In the genomic region with DNA sequence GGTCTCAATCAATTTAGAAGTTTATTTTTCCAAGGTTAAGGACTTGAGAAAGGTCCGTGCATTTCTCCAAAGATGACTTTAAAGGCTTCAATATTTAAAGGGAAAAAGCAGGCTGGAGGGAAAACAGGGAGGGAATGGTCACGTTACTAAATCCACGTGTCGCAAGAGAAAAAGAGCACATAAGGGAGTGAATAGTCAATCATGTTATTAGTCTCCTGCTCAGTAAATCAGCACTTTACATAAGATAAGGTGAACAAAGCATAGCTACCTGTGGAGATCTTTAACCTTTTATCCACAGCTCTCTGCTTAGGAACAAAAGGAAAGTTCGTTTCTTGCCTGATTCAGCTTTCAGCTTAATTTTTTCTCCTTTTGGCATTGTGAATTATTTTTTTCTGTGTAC, we compare ENCODE assay signal across 22 cellular contexts. TPM values are rescaled to one million over a fixed set of nuclear protein-coding genes. Genes with fewer than 3 reads are reported as not detected.
DNase-seq lines count a peak whose midpoint lies in the region; ATAC-seq, FAIRE-seq and TF ChIP-seq lines count a peak whose summit lies in the region.
"Had no signal": no experiment of that assay in that cellular context is flagged by ENCODE, and none has a peak within 500 bp of the region (broad histone marks: within the 10 kb centered on the region; RNA-seq: fewer than 3 reads in every experiment).

No MANE protein-coding gene starts in this region.

- H3K4me1 ChIP-seq in HEK293 (ENCODE audit: control insufficient read depth, insufficient read depth, low read length) (peaks cover 3% of the 10 kb centered on the region; the same call in 1 of the 2 replicates), H1 (replicated peaks in 1 of 4; ENCODE audit: control insufficient read depth in 3 of 4, insufficient read depth in 4 of 4, low read length in 3 of 4) (no peaks in the 10 kb centered on the region), mucosa of stomach (ENCODE audit: control insufficient read depth, insufficient read depth, low read length) (peaks cover 4% of the 10 kb centered on the region)
- H3K4me1 ChIP-seq: A549, HAP-1 had no signal

- H3K36me3 ChIP-seq in HEK293 (ENCODE audit: control insufficient read depth in 2 of 2, insufficient read depth in 1 of 2, low read length in 2 of 2) (no peaks in the 10 kb centered on the region; a peak in 1 of 3 replicates), H1 (ENCODE audit: control insufficient read depth in 2 of 4, insufficient read depth in 4 of 4, low read length in 3 of 4) (no peaks in the 10 kb centered on the region), mucosa of stomach (ENCODE audit: control insufficient read depth, insufficient read depth, low read length) (no peaks in the 10 kb centered on the region)
- H3K36me3 ChIP-seq: HAP-1 had no signal

- H3K27me3 ChIP-seq in H1 (replicated peaks in 1 of 4; ENCODE audit: control insufficient read depth in 3 of 4, extremely low read depth in 1 of 4, insufficient read depth in 3 of 4, low read length in 3 of 4), result no peaks in the 10 kb centered on the region
- H3K27me3 ChIP-seq in mucosa of stomach (ENCODE audit: control insufficient read depth, insufficient read depth, low read length), result no peaks in the 10 kb centered on the region

- no peak overlapping the region for H3K23ac ChIP-seq in H1 (ENCODE audit: insufficient read length)

- no peak overlapping the region for H3K14ac ChIP-seq in H1 (ENCODE audit: insufficient read length)

- H4K5ac ChIP-seq in H1 (ENCODE audit: insufficient read length, low read depth, low read length), result no peak overlapping the region

- H3K27ac ChIP-seq in HEK293 (ENCODE audit: extremely low read depth, low read depth, low read length) (no peak overlapping the region), H1 (ENCODE audit: low read depth, low read length) (no peak overlapping the region)
- H3K27ac ChIP-seq: A549 had no signal

- DNase-seq in NCI-H146 treated with DMSO at 0.1 percent for 48 hours (lab: John Stamatoyannopoulos, UW; ENCODE audit: unreplicated experiment) (peak; percentile 53), H1 (ENCODE audit: low read depth in 1 of 2, low spot score in 2 of 2) (no peak), HUDEP-2 (lab: John Stamatoyannopoulos, UW; ENCODE audit: unreplicated experiment in 76 of 76) (no peak)
- DNase-seq: 8988T; C1 segment of cervical spinal cord; CD4-positive, alpha-beta memory T cell; DMS 273 treated with DMSO at 0.1 percent for 48 hours; DMS79; EL; GDM1 had no signal

- CTCF ChIA-PET in HEK293 (lab: Yijun Ruan, JAX), result interaction anchor here (0.6 to 12.0 kb wide), 7 partner anchors 13 to 362 kb away, joined by 3 to 204 read pairs (median 6); no protein-coding TSS in a partner anchor
- CTCF ChIA-PET in H1 (lab: Charles Lee; ENCODE audit: partially characterized antibody), result interaction anchor here (1.6 to 2.0 kb wide), 2 partner anchors 44 to 370 kb away, joined by 4 to 9 read pairs; no protein-coding TSS in a partner anchor

- H2BK12ac ChIP-seq in H1 (ENCODE audit: low read depth, low read length), result no peak overlapping the region

- no peak overlapping the region for H2AK5ac ChIP-seq in H1 (ENCODE audit: low read depth, low read length)

- no peaks in the 10 kb centered on the region for H3K79me2 ChIP-seq in H1 (ENCODE audit: control insufficient read depth in 1 of 2, insufficient read depth in 2 of 2, low read length in 2 of 2)

- H3K9me3 ChIP-seq in HEK293 (ENCODE audit: control insufficient read depth, insufficient read depth, low read depth, low read length), result no peaks in the 10 kb centered on the region
- H3K9me3 ChIP-seq in H1 (ENCODE audit: insufficient read depth in 2 of 2, low read depth in 1 of 2, low read length in 1 of 2), result peaks cover 0 to 6% of the 10 kb centered on the region in 2 experiments; a peak in 1 of 4 replicates
- no peaks in the 10 kb centered on the region for H3K9me3 ChIP-seq in mucosa of stomach (ENCODE audit: control insufficient read depth, low read length)
- H3K9me3 ChIP-seq: A549, HAP-1 had no signal

- no peak overlapping the region for H3K18ac ChIP-seq in H1 (ENCODE audit: extremely low read depth, low read length)

- no peak for FAIRE-seq in H1 (lab: Jason Lieb, UNC)
- FAIRE-seq: D721Med, GM12878, GM18507, H54 had no signal

- no peak for TF ChIP-seq RAD21 in H1 (IDR thresholded peaks at IDR 0.05 in 1 of 2, conservative IDR thresholded peaks at IDR 0.05 in 1 of 2; ENCODE audit: low read depth in 2 of 2, low read length in 2 of 2)

- TF ChIP-seq CTCF in HEK293 (tag by site-specific recombination; IDR thresholded peaks at IDR 0.05) (no peak), H1 (IDR thresholded peaks at IDR 0.05; ENCODE audit: control extremely low read depth in 1 of 3, insufficient read depth in 1 of 3, low read depth in 1 of 3, low read length in 3 of 3) (no peak)

- ATAC-seq in GM18498 (IDR thresholded peaks at IDR 0.05; ENCODE audit: unreplicated experiment) (no peak), GM19455 (IDR thresholded peaks at IDR 0.05; ENCODE audit: unreplicated experiment) (no peak), HG03457 (IDR thresholded peaks at IDR 0.05; ENCODE audit: unreplicated experiment) (no peak)
- ATAC-seq: A549, GM12878, GM23338 had no signal

- H3K4me3 ChIP-seq in HEK293 (ENCODE audit: low read depth, low read length), result no peak overlapping the region
- no peak overlapping the region for H3K4me3 ChIP-seq in H1 (ENCODE audit: extremely low read depth in 1 of 4, insufficient read depth in 2 of 4, low read depth in 3 of 4, low read length in 4 of 4)
- H3K4me3 ChIP-seq in mucosa of stomach (ENCODE audit: low read length), result no peak overlapping the region
- H3K4me3 ChIP-seq: A549, GM12878, GM23338, HAP-1 had no signal

- H3K9ac ChIP-seq in H1 (replicated peaks in 1 of 4; ENCODE audit: extremely low read depth in 1 of 4, low read depth in 3 of 4, low read length in 3 of 4), result no peak overlapping the region
- peak overlapping the region; percentile 28 for H3K9ac ChIP-seq in mucosa of stomach (ENCODE audit: low read length)

- no peak overlapping the region for H2BK120ac ChIP-seq in H1 (replicated peaks; ENCODE audit: low read depth, low read length)

- no peak overlapping the region for H2BK5ac ChIP-seq in H1 (ENCODE audit: low read depth, low read length)

- H3K79me1 ChIP-seq in H1 (ENCODE audit: low read depth, low read length), result no peaks in the 10 kb centered on the region

- H4K8ac ChIP-seq in H1 (ENCODE audit: extremely low read depth, insufficient read depth, low read length), result no peak overlapping the region

- H4K91ac ChIP-seq in H1 (replicated peaks; ENCODE audit: insufficient read length, low read length), result no peak overlapping the region

- no peaks in the 10 kb centered on the region for H3K23me2 ChIP-seq in H1 (ENCODE audit: low read depth, low read length)

- no peak overlapping the region for H3K4me2 ChIP-seq in H1 (ENCODE audit: insufficient read depth in 1 of 2, low read depth in 2 of 2, low read length in 2 of 2)
- H3K4me2 ChIP-seq: A549, GM23338 had no signal

- POLR2A ChIA-PET in HEK293 (lab: Yijun Ruan, JAX) (interaction anchor here (0.6 kb wide), 1 partner anchor 80 kb away, joined by 5 read pairs; no protein-coding TSS in a partner anchor), H1 (lab: Charles Lee; ENCODE audit: partially characterized antibody) (no interaction called here)

- H4K20me1 ChIP-seq in H1 (replicated peaks in 1 of 2; ENCODE audit: control insufficient read depth in 1 of 2, insufficient read depth in 2 of 2, low read length in 2 of 2), result no peaks in the 10 kb centered on the region

- TF ChIP-seq EP300 in H1 (IDR thresholded peaks at IDR 0.05; ENCODE audit: borderline replicate concordance in 1 of 2, low read depth in 2 of 2, low read length in 2 of 2), result no peak

- TF ChIP-seq POLR2A in H1 (IDR thresholded peaks at IDR 0.05; ENCODE audit: control extremely low read depth in 1 of 2, low read depth in 2 of 2, low read length in 2 of 2), result no peak

- H3K56ac ChIP-seq in H1 (replicated peaks; ENCODE audit: insufficient read length, low read depth, low read length), result no peak overlapping the region

- H3K4ac ChIP-seq in H1 (replicated peaks; ENCODE audit: insufficient read length, low read depth, low read length), result no peak overlapping the region

- 0 out of 2 replicates have a peak overlapping the region, but pooled peaks have one; percentile 9 for H2AFZ ChIP-seq in H1 (ENCODE audit: low read length)
- H2AFZ ChIP-seq: GM23338 had no signal

- 48% methylated on average over 5 of the region's 5 CpGs; no CpG with 5 or more reads in 1 of the 2 experiments for WGBS in H1 (ENCODE audit: extremely low coverage in 1 of 2, insufficient coverage in 1 of 2, insufficient read length in 1 of 2, insufficient replicate concordance in 2 of 2, low coverage in 1 of 2, low lambda C conversion rate in 2 of 2, missing lambda C conversion rate in 1 of 2), 2 experiments

- no peak overlapping the region for H2BK15ac ChIP-seq in H1 (ENCODE audit: low read length)

- no peak overlapping the region for H2BK20ac ChIP-seq in H1 (ENCODE audit: low read length)

TF ChIP-seq in H1, 55 proteins besides CTCF, POLR2A, EP300 and RAD21:
- no peak for TF ChIP-seq CBX5 (IDR thresholded peaks at IDR 0.05; ENCODE audit: low read depth, low read length)

RNA-seq across cellular contexts. Expression of gene LSM14A, which starts 31.3 kb away (rescaled TPM):
- 190 and 195 TPM in 2 replicates for total RNA-seq in H1 (2021; fragmentation: NEBNext Ultra II Directional; extraction: Animal tissue kit (Norgen Biotek cat#: 25700))
- 117 and 149 TPM in 2 replicates for polyA plus RNA-seq in H1 (2011; rRNA removed)
- 139 TPM for polyA plus RNA-seq in H1 (2011; cell fraction: cytosol; rRNA removed)
- polyA plus RNA-seq in H1 (2011; cell fraction: nucleus; rRNA removed), result 319 TPM
- polyA plus RNA-seq in H1 (2012, experiment 1 of 2), result 115 to 194 TPM (median 141 TPM) in 4 replicates
- polyA plus RNA-seq in H1 (2012, experiment 2 of 2), result 12.0 TPM
- 117 TPM for polyA plus RNA-seq in H1 (2013, experiment 1 of 2)
- 112 TPM for polyA plus RNA-seq in H1 (2013, experiment 2 of 2)
- 310 and 385 TPM in 2 replicates for polyA minus RNA-seq in H1 (2011; rRNA and poly(A)+ RNA removed)
- polyA minus RNA-seq in H1 (2011; cell fraction: cytosol; rRNA and poly(A)+ RNA removed), result 124 TPM
- polyA minus RNA-seq in H1 (2011; cell fraction: nucleus; rRNA and poly(A)+ RNA removed), result 383 TPM
